8 cellular contexts compared by ENCODE assay signal in the genomic region with DNA sequence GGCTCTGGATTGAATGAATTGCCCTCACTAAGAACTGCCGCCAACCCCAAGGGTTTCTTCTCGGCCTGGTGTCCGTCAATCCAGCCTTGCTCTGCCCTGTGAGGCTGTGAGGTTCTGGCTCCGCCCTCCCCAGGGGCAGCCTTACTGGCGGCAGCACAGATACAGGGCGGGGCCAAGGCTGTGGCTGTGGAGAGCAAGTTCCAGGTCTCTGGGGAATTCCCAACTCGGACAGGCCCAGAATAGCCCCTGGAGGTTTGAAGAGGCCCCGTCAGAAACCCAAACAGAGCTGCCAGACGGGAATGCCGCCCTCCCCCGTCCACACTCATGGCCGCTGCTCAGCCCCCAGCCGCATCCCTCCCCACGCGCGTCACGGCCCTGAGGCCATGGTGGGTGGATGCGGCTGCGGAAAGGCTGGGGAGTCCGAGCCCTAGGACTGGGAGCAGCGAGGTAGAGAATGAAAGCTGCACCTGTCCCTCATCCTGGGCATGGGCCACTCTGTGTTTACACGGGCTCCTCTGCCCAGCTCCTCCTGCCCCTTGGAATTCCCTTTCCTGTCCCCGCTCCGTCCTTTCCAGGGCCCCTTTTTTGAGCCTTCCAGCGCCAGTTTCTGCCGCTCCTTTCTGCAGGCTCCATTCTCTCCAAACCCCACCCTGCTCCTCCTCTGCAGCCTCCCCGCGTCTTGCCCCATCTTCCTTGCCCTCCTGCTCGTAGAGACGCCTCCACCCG. TPM values are rescaled to one million over a fixed set of nuclear protein-coding genes. Genes with fewer than 3 reads are reported as not detected.
DNase-seq lines count a peak whose midpoint lies in the region; ATAC-seq, FAIRE-seq and TF ChIP-seq lines count a peak whose summit lies in the region.

No MANE protein-coding gene starts in this region.

- no TSS peak for BruUV-seq in HepG2 (replicated peaks; lab: Mats Ljungman, UMichigan)

- WGBS in ectodermal cell, 2 experiments = 0% methylated on average over 31 of the region's 31 CpGs
- 1% methylated on average over 22 of the region's 31 CpGs for WGBS in HepG2 (ENCODE audit: low lambda C conversion rate)

- FAIRE-seq in HepG2 (lab: Jason Lieb, UNC) = peak; percentile 99

- no peaks in the 10 kb centered on the region for H3K27me3 ChIP-seq in ectodermal cell (ENCODE audit: control insufficient read depth, insufficient read depth, low read length, poor library complexity, severe bottlenecking)
- H3K27me3 ChIP-seq in HepG2 (ENCODE audit: control insufficient read depth in 1 of 2, insufficient read depth in 2 of 2, low read length in 2 of 2) = peaks cover 0 to 12% of the 10 kb centered on the region in 2 experiments; a peak in 2 of 5 replicates

- intact Hi-C loops in HepG2 (cut with micrococcal nuclease; ENCODE audit: unreplicated experiment) = loop anchor here (2.0 kb wide), 1 partner anchor 209 kb away; no protein-coding TSS in a partner anchor

- H3K36me3 ChIP-seq in ectodermal cell (ENCODE audit: control insufficient read depth, insufficient read depth, low read length) (peaks cover 6% of the 10 kb centered on the region), HepG2 (replicated peaks in 1 of 2; ENCODE audit: control insufficient read depth in 1 of 2, insufficient read depth in 2 of 2, low read length in 2 of 2) (peaks cover 6 to 26% of the 10 kb centered on the region in 2 experiments)

- TF ChIP-seq POLR2A in HepG2 (IDR thresholded peaks at IDR 0.05; ENCODE audit: insufficient read depth in 1 of 2, low read depth in 2 of 2, low read length in 2 of 2) = no peak; a peak in 1 of 4 replicates

- in situ Hi-C loops in HepG2 (cut with HindIII; ENCODE audit: extremely low pct_ligation_motif_present, low pct_unique_long_range_greater_than_20kb) = loop anchor here (25.0 kb wide), 1 partner anchor 851 kb away; a partner anchor contains a TSS

- POLR2A ChIA-PET in HepG2 (lab: Yijun Ruan, JAX) = interaction anchor here (0.6 to 4.3 kb wide), 12 partner anchors 10 to 254 kb away, joined by 3 to 26 read pairs (median 4); a partner anchor contains a TSS

- peak; percentile 93 for DNase-seq in GM03348 (ENCODE audit: low spot score)
- peak; percentile 96 for DNase-seq in NCI-H460 (ENCODE audit: extremely low read depth, low read depth)
- DNase-seq in activated CD4-positive, alpha-beta T cell treated with anti-CD3 and anti-CD28 coated beads for 48 hours = peak; percentile 86
- DNase-seq in HepG2 (ENCODE audit: low spot score) = peak; percentile 95
- peak; percentile 54 for DNase-seq in stimulated activated CD4-positive, alpha-beta T cell treated with anti-CD3 and anti-CD28 coated beads, Interleukin-2, amount 100 ng/mL, for 4 hours (ENCODE audit: low read depth)

- TF ChIP-seq CTCF in HepG2 (CRISPR knock-in tag; IDR thresholded peaks at IDR 0.05) = peak; percentile 4; the same call in 1 of the 2 replicates

- TF ChIP-seq EP300 in HepG2 (IDR thresholded peaks at IDR 0.05; ENCODE audit: low read depth in 2 of 2, low read length in 2 of 2) (no peak), HepG2 (CRISPR knock-in tag; IDR thresholded peaks at IDR 0.05; ENCODE audit: borderline replicate concordance) (no peak)

- peak overlapping the region; percentile 66 for H3K9ac ChIP-seq in HepG2 (ENCODE audit: insufficient read depth, low read depth, low read length)

- ATAC-seq in HG03045 (IDR thresholded peaks at IDR 0.05; ENCODE audit: unreplicated experiment) (peak; percentile 34), HepG2 (peak; percentile 85), HG02623 (IDR thresholded peaks at IDR 0.05; ENCODE audit: unreplicated experiment) (no peak)

- peaks cover 23% of the 10 kb centered on the region; the same call in 1 of the 2 replicates for H4K20me1 ChIP-seq in HepG2 (ENCODE audit: insufficient read depth, low read length)

- H3K9me3 ChIP-seq in ectodermal cell (ENCODE audit: control insufficient read depth, low read length) (no peaks in the 10 kb centered on the region), HepG2 (ENCODE audit: low read length) (no peaks in the 10 kb centered on the region)

- H3K4me2 ChIP-seq in HepG2 (ENCODE audit: low read depth, low read length) = peak overlapping the region; percentile 95

- peak overlapping the region; percentile 90 for H3K4me3 ChIP-seq in ectodermal cell (ENCODE audit: insufficient read depth, low read depth, low read length)
- peak overlapping the region; percentile 52 to 75 (median 64) for H3K4me3 ChIP-seq in HepG2 (replicated peaks in 1 of 3; ENCODE audit: insufficient read depth in 1 of 3, low read depth in 2 of 3, low read length in 3 of 3)

- H3K4me1 ChIP-seq in ectodermal cell (ENCODE audit: control insufficient read depth, insufficient read depth, low read length) (peaks cover 43% of the 10 kb centered on the region), HepG2 (ENCODE audit: insufficient read depth, low read length) (peaks cover 77% of the 10 kb centered on the region)

- CTCF ChIA-PET in HepG2 (lab: Yijun Ruan, JAX; ENCODE audit: low intra/inter-chr PET ratio, low total read pairs) = no interaction called here

- no peak overlapping the region for H2AFZ ChIP-seq in HepG2 (ENCODE audit: low read length)

- H3K27ac ChIP-seq in ectodermal cell (ENCODE audit: insufficient read depth, low read depth, low read length, poor library complexity, severe bottlenecking) = peak overlapping the region; percentile 96
- peak overlapping the region; percentile 53 for H3K27ac ChIP-seq in HepG2 (ENCODE audit: extremely low read length, insufficient read depth, low read length)

- peak; percentile 36; the same call in 1 of the 2 replicates for TF ChIP-seq RAD21 in HepG2 (CRISPR knock-in tag; IDR thresholded peaks at IDR 0.05)

- H3K79me2 ChIP-seq in HepG2 (ENCODE audit: insufficient read depth, low read length) = peaks cover 23% of the 10 kb centered on the region

RNA-seq across cellular contexts. Expression of a gene that starts 0.7 kb away (rescaled TPM):
- total RNA-seq in NCI-H460 (2014; rRNA removed; shearing (Covaris generic)) = 0.20 and 0.22 TPM in 2 replicates
- 0.70 TPM in 1 of 2 replicates, not detected in the other for polyA plus RNA-seq in NCI-H460 (2014; cell fraction: nucleus; rRNA removed)
- polyA plus RNA-seq in ectodermal cell (2013, experiment 1 of 4) = 117 TPM
- 92.1 TPM for polyA plus RNA-seq in ectodermal cell (2013, experiment 2 of 4)
- 94.4 TPM for polyA plus RNA-seq in ectodermal cell (2013, experiment 3 of 4)
- 105 TPM for polyA plus RNA-seq in ectodermal cell (2013, experiment 4 of 4)
- total RNA-seq in HepG2 (2016; rRNA removed; fragmentation: Illumina TruSeq; extraction: Trizol) = 0.11 and 0.51 TPM in 2 replicates
- not detected in 2 replicates for total RNA-seq in HepG2 (2016; cell fraction: cytosol; rRNA removed; fragmentation: Illumina TruSeq; extraction: Trizol; ENCODE audit: low read depth)
- 0.76 TPM in 1 of 2 replicates, not detected in the other for total RNA-seq in HepG2 (2016; cell fraction: insoluble cytoplasmic fraction; rRNA removed; fragmentation: Illumina TruSeq; extraction: Trizol)
- total RNA-seq in HepG2 (2016; cell fraction: membrane; rRNA removed; fragmentation: Illumina TruSeq; extraction: Trizol) = 0.28 TPM in 1 of 2 replicates, not detected in the other
- 1.1 and 1.4 TPM in 2 replicates for total RNA-seq in HepG2 (2016; cell fraction: nucleus; rRNA removed; fragmentation: Illumina TruSeq; extraction: Trizol)
- polyA plus RNA-seq in HepG2 (2011; rRNA removed) = 1.1 and 1.8 TPM in 2 replicates
- 0.31 and 0.38 TPM in 2 replicates for polyA plus RNA-seq in HepG2 (2011; cell fraction: cytosol; rRNA removed)
- 16.2 and 16.5 TPM in 2 replicates for polyA plus RNA-seq in HepG2 (2011; cell fraction: nucleus; rRNA removed)
- polyA plus RNA-seq in HepG2 (2012) = 1.6 and 1.7 TPM in 2 replicates
- polyA plus RNA-seq in HepG2 (2016; cell fraction: cytosol; fragmentation: Illumina TruSeq; extraction: Trizol; ENCODE audit: low read depth) = 0.08 TPM in 1 of 2 replicates, not detected in the other
- polyA plus RNA-seq in HepG2 (2016; cell fraction: insoluble cytoplasmic fraction; fragmentation: Illumina TruSeq; extraction: Trizol; ENCODE audit: low read depth) = 0.11 and 0.41 TPM in 2 replicates
- polyA plus RNA-seq in HepG2 (2016; cell fraction: membrane; fragmentation: Illumina TruSeq; extraction: Trizol; ENCODE audit: low read depth) = 0.07 and 0.15 TPM in 2 replicates
- polyA plus RNA-seq in HepG2 (2016; cell fraction: nucleus; fragmentation: Illumina TruSeq; extraction: Trizol; ENCODE audit: insufficient read depth, low read depth) = 3.5 and 3.7 TPM in 2 replicates
- 0.07 and 0.56 TPM in 2 replicates for polyA minus RNA-seq in HepG2 (2011; rRNA and poly(A)+ RNA removed; ENCODE audit: low replicate concordance)
- polyA minus RNA-seq in HepG2 (2011; cell fraction: cytosol; rRNA and poly(A)+ RNA removed) = not detected in 2 replicates
- 1.5 and 2.4 TPM in 2 replicates for polyA minus RNA-seq in HepG2 (2011; cell fraction: nucleus; rRNA and poly(A)+ RNA removed)

RNA-seq across cellular contexts. Expression of a gene that starts 4.6 kb away (rescaled TPM):
- total RNA-seq in NCI-H460 (2014; rRNA removed; shearing (Covaris generic)) = 23.3 and 25.8 TPM in 2 replicates
- polyA plus RNA-seq in NCI-H460 (2014; cell fraction: nucleus; rRNA removed) = 40.0 and 47.2 TPM in 2 replicates
- polyA plus RNA-seq in ectodermal cell (2013, experiment 1 of 4) = 119 TPM
- 101 TPM for polyA plus RNA-seq in ectodermal cell (2013, experiment 2 of 4)
- 98.3 TPM for polyA plus RNA-seq in ectodermal cell (2013, experiment 3 of 4)
- polyA plus RNA-seq in ectodermal cell (2013, experiment 4 of 4) = 106 TPM
- 66.4 and 74.5 TPM in 2 replicates for total RNA-seq in HepG2 (2016; rRNA removed; fragmentation: Illumina TruSeq; extraction: Trizol)
- total RNA-seq in HepG2 (2016; cell fraction: cytosol; rRNA removed; fragmentation: Illumina TruSeq; extraction: Trizol; ENCODE audit: low read depth) = 27.0 and 29.8 TPM in 2 replicates
- 66.8 and 70.4 TPM in 2 replicates for total RNA-seq in HepG2 (2016; cell fraction: insoluble cytoplasmic fraction; rRNA removed; fragmentation: Illumina TruSeq; extraction: Trizol)
- total RNA-seq in HepG2 (2016; cell fraction: membrane; rRNA removed; fragmentation: Illumina TruSeq; extraction: Trizol) = 60.2 and 69.2 TPM in 2 replicates
- 26.7 and 29.3 TPM in 2 replicates for total RNA-seq in HepG2 (2016; cell fraction: nucleus; rRNA removed; fragmentation: Illumina TruSeq; extraction: Trizol)
- polyA plus RNA-seq in HepG2 (2011; rRNA removed) = 9.8 and 9.9 TPM in 2 replicates
- 8.4 and 11.4 TPM in 2 replicates for polyA plus RNA-seq in HepG2 (2011; cell fraction: cytosol; rRNA removed)
- polyA plus RNA-seq in HepG2 (2011; cell fraction: nucleus; rRNA removed) = 21.8 and 24.6 TPM in 2 replicates
- 18.6 and 19.8 TPM in 2 replicates for polyA plus RNA-seq in HepG2 (2012)
- 35.6 and 42.4 TPM in 2 replicates for polyA plus RNA-seq in HepG2 (2016; cell fraction: cytosol; fragmentation: Illumina TruSeq; extraction: Trizol; ENCODE audit: low read depth)
- 77.4 and 82.7 TPM in 2 replicates for polyA plus RNA-seq in HepG2 (2016; cell fraction: insoluble cytoplasmic fraction; fragmentation: Illumina TruSeq; extraction: Trizol; ENCODE audit: low read depth)
- 57.3 and 67.2 TPM in 2 replicates for polyA plus RNA-seq in HepG2 (2016; cell fraction: membrane; fragmentation: Illumina TruSeq; extraction: Trizol; ENCODE audit: low read depth)
- polyA plus RNA-seq in HepG2 (2016; cell fraction: nucleus; fragmentation: Illumina TruSeq; extraction: Trizol; ENCODE audit: insufficient read depth, low read depth) = 45.2 and 52.8 TPM in 2 replicates
- polyA minus RNA-seq in HepG2 (2011; rRNA and poly(A)+ RNA removed; ENCODE audit: low replicate concordance) = 5.5 and 6.5 TPM in 2 replicates
- 4.8 and 9.2 TPM in 2 replicates for polyA minus RNA-seq in HepG2 (2011; cell fraction: cytosol; rRNA and poly(A)+ RNA removed)
- 15.1 and 19.6 TPM in 2 replicates for polyA minus RNA-seq in HepG2 (2011; cell fraction: nucleus; rRNA and poly(A)+ RNA removed)

RNA-seq across cellular contexts. Expression of a gene that starts 5.0 kb away (rescaled TPM):
- total RNA-seq in NCI-H460 (2014; rRNA removed; shearing (Covaris generic)) = 206 and 220 TPM in 2 replicates
- polyA plus RNA-seq in NCI-H460 (2014; cell fraction: nucleus; rRNA removed) = 297 and 324 TPM in 2 replicates
- polyA plus RNA-seq in ectodermal cell (2013, experiment 1 of 4) = 565 TPM
- polyA plus RNA-seq in ectodermal cell (2013, experiment 2 of 4) = 525 TPM
- 331 TPM for polyA plus RNA-seq in ectodermal cell (2013, experiment 3 of 4)
- 357 TPM for polyA plus RNA-seq in ectodermal cell (2013, experiment 4 of 4)
- total RNA-seq in HepG2 (2016; rRNA removed; fragmentation: Illumina TruSeq; extraction: Trizol) = 229 and 277 TPM in 2 replicates
- total RNA-seq in HepG2 (2016; cell fraction: cytosol; rRNA removed; fragmentation: Illumina TruSeq; extraction: Trizol; ENCODE audit: low read depth) = 423 and 431 TPM in 2 replicates
- 196 and 286 TPM in 2 replicates for total RNA-seq in HepG2 (2016; cell fraction: insoluble cytoplasmic fraction; rRNA removed; fragmentation: Illumina TruSeq; extraction: Trizol)
- 825 and 837 TPM in 2 replicates for total RNA-seq in HepG2 (2016; cell fraction: membrane; rRNA removed; fragmentation: Illumina TruSeq; extraction: Trizol)
- 134 and 167 TPM in 2 replicates for total RNA-seq in HepG2 (2016; cell fraction: nucleus; rRNA removed; fragmentation: Illumina TruSeq; extraction: Trizol)
- polyA plus RNA-seq in HepG2 (2011; rRNA removed) = 203 and 255 TPM in 2 replicates
- polyA plus RNA-seq in HepG2 (2011; cell fraction: cytosol; rRNA removed) = 164 and 235 TPM in 2 replicates
- 242 and 334 TPM in 2 replicates for polyA plus RNA-seq in HepG2 (2011; cell fraction: nucleus; rRNA removed)
- 301 and 452 TPM in 2 replicates for polyA plus RNA-seq in HepG2 (2012)
- polyA plus RNA-seq in HepG2 (2016; cell fraction: cytosol; fragmentation: Illumina TruSeq; extraction: Trizol; ENCODE audit: low read depth) = 608 and 677 TPM in 2 replicates
- 287 and 420 TPM in 2 replicates for polyA plus RNA-seq in HepG2 (2016; cell fraction: insoluble cytoplasmic fraction; fragmentation: Illumina TruSeq; extraction: Trizol; ENCODE audit: low read depth)
- 1,001 and 1,210 TPM in 2 replicates for polyA plus RNA-seq in HepG2 (2016; cell fraction: membrane; fragmentation: Illumina TruSeq; extraction: Trizol; ENCODE audit: low read depth)
- 330 and 379 TPM in 2 replicates for polyA plus RNA-seq in HepG2 (2016; cell fraction: nucleus; fragmentation: Illumina TruSeq; extraction: Trizol; ENCODE audit: insufficient read depth, low read depth)
- 512 and 628 TPM in 2 replicates for polyA minus RNA-seq in HepG2 (2011; rRNA and poly(A)+ RNA removed; ENCODE audit: low replicate concordance)
- polyA minus RNA-seq in HepG2 (2011; cell fraction: cytosol; rRNA and poly(A)+ RNA removed) = 217 and 237 TPM in 2 replicates
- polyA minus RNA-seq in HepG2 (2011; cell fraction: nucleus; rRNA and poly(A)+ RNA removed) = 59.9 and 60.5 TPM in 2 replicates

RNA-seq across cellular contexts. Expression of a gene that starts 8.9 kb away (rescaled TPM):
- total RNA-seq in NCI-H460 (2014; rRNA removed; shearing (Covaris generic)) = 32.9 and 35.9 TPM in 2 replicates
- 18.9 and 21.7 TPM in 2 replicates for polyA plus RNA-seq in NCI-H460 (2014; cell fraction: nucleus; rRNA removed)
- polyA plus RNA-seq in ectodermal cell (2013, experiment 1 of 4) = 4.4 TPM
- polyA plus RNA-seq in ectodermal cell (2013, experiment 2 of 4) = 4.4 TPM
- 2.9 TPM for polyA plus RNA-seq in ectodermal cell (2013, experiment 3 of 4)
- 4.0 TPM for polyA plus RNA-seq in ectodermal cell (2013, experiment 4 of 4)
- total RNA-seq in HepG2 (2016; rRNA removed; fragmentation: Illumina TruSeq; extraction: Trizol) = 22.0 and 22.9 TPM in 2 replicates
- total RNA-seq in HepG2 (2016; cell fraction: cytosol; rRNA removed; fragmentation: Illumina TruSeq; extraction: Trizol; ENCODE audit: low read depth) = 3.2 and 3.6 TPM in 2 replicates
- total RNA-seq in HepG2 (2016; cell fraction: insoluble cytoplasmic fraction; rRNA removed; fragmentation: Illumina TruSeq; extraction: Trizol) = 15.3 and 24.2 TPM in 2 replicates
- total RNA-seq in HepG2 (2016; cell fraction: membrane; rRNA removed; fragmentation: Illumina TruSeq; extraction: Trizol) = 7.2 and 7.3 TPM in 2 replicates
- total RNA-seq in HepG2 (2016; cell fraction: nucleus; rRNA removed; fragmentation: Illumina TruSeq; extraction: Trizol) = 15.6 and 17.1 TPM in 2 replicates
- polyA plus RNA-seq in HepG2 (2011; rRNA removed) = 43.5 and 65.5 TPM in 2 replicates
- polyA plus RNA-seq in HepG2 (2011; cell fraction: cytosol; rRNA removed) = 24.9 and 28.2 TPM in 2 replicates
- 68.9 and 74.4 TPM in 2 replicates for polyA plus RNA-seq in HepG2 (2011; cell fraction: nucleus; rRNA removed)
- polyA plus RNA-seq in HepG2 (2012) = 36.4 and 37.1 TPM in 2 replicates
- polyA plus RNA-seq in HepG2 (2016; cell fraction: cytosol; fragmentation: Illumina TruSeq; extraction: Trizol; ENCODE audit: low read depth) = 2.1 TPM in 2 replicates
- polyA plus RNA-seq in HepG2 (2016; cell fraction: insoluble cytoplasmic fraction; fragmentation: Illumina TruSeq; extraction: Trizol; ENCODE audit: low read depth) = 14.5 and 16.2 TPM in 2 replicates
- polyA plus RNA-seq in HepG2 (2016; cell fraction: membrane; fragmentation: Illumina TruSeq; extraction: Trizol; ENCODE audit: low read depth) = 4.3 and 4.9 TPM in 2 replicates
- 18.7 and 20.9 TPM in 2 replicates for polyA plus RNA-seq in HepG2 (2016; cell fraction: nucleus; fragmentation: Illumina TruSeq; extraction: Trizol; ENCODE audit: insufficient read depth, low read depth)
- 233 and 295 TPM in 2 replicates for polyA minus RNA-seq in HepG2 (2011; rRNA and poly(A)+ RNA removed; ENCODE audit: low replicate concordance)
- 33.9 and 42.5 TPM in 2 replicates for polyA minus RNA-seq in HepG2 (2011; cell fraction: cytosol; rRNA and poly(A)+ RNA removed)
- polyA minus RNA-seq in HepG2 (2011; cell fraction: nucleus; rRNA and poly(A)+ RNA removed) = 41.5 and 62.7 TPM in 2 replicates

RNA-seq across cellular contexts. Expression of a gene that starts 20.8 kb away (rescaled TPM):
- 80.3 and 87.9 TPM in 2 replicates for total RNA-seq in NCI-H460 (2014; rRNA removed; shearing (Covaris generic))
- polyA plus RNA-seq in NCI-H460 (2014; cell fraction: nucleus; rRNA removed) = 341 and 412 TPM in 2 replicates
- 139 TPM for polyA plus RNA-seq in ectodermal cell (2013, experiment 1 of 4)
- 127 TPM for polyA plus RNA-seq in ectodermal cell (2013, experiment 2 of 4)
- 117 TPM for polyA plus RNA-seq in ectodermal cell (2013, experiment 3 of 4)
- 118 TPM for polyA plus RNA-seq in ectodermal cell (2013, experiment 4 of 4)
- 103 and 118 TPM in 2 replicates for total RNA-seq in HepG2 (2016; rRNA removed; fragmentation: Illumina TruSeq; extraction: Trizol)
- 18.5 and 19.7 TPM in 2 replicates for total RNA-seq in HepG2 (2016; cell fraction: cytosol; rRNA removed; fragmentation: Illumina TruSeq; extraction: Trizol; ENCODE audit: low read depth)
- total RNA-seq in HepG2 (2016; cell fraction: insoluble cytoplasmic fraction; rRNA removed; fragmentation: Illumina TruSeq; extraction: Trizol) = 91.9 and 121 TPM in 2 replicates
- total RNA-seq in HepG2 (2016; cell fraction: membrane; rRNA removed; fragmentation: Illumina TruSeq; extraction: Trizol) = 25.3 and 25.9 TPM in 2 replicates
- 125 and 140 TPM in 2 replicates for total RNA-seq in HepG2 (2016; cell fraction: nucleus; rRNA removed; fragmentation: Illumina TruSeq; extraction: Trizol)
- polyA plus RNA-seq in HepG2 (2011; rRNA removed) = 68.4 and 95.8 TPM in 2 replicates
- polyA plus RNA-seq in HepG2 (2011; cell fraction: cytosol; rRNA removed) = 37.5 and 70.2 TPM in 2 replicates
- polyA plus RNA-seq in HepG2 (2011; cell fraction: nucleus; rRNA removed) = 159 and 266 TPM in 2 replicates
- polyA plus RNA-seq in HepG2 (2012) = 32.0 and 51.7 TPM in 2 replicates
- 11.4 and 13.1 TPM in 2 replicates for polyA plus RNA-seq in HepG2 (2016; cell fraction: cytosol; fragmentation: Illumina TruSeq; extraction: Trizol; ENCODE audit: low read depth)
- 85.0 and 106 TPM in 2 replicates for polyA plus RNA-seq in HepG2 (2016; cell fraction: insoluble cytoplasmic fraction; fragmentation: Illumina TruSeq; extraction: Trizol; ENCODE audit: low read depth)
- 15.8 and 19.2 TPM in 2 replicates for polyA plus RNA-seq in HepG2 (2016; cell fraction: membrane; fragmentation: Illumina TruSeq; extraction: Trizol; ENCODE audit: low read depth)
- polyA plus RNA-seq in HepG2 (2016; cell fraction: nucleus; fragmentation: Illumina TruSeq; extraction: Trizol; ENCODE audit: insufficient read depth, low read depth) = 240 and 250 TPM in 2 replicates
- polyA minus RNA-seq in HepG2 (2011; rRNA and poly(A)+ RNA removed; ENCODE audit: low replicate concordance) = 158 and 325 TPM in 2 replicates
- polyA minus RNA-seq in HepG2 (2011; cell fraction: cytosol; rRNA and poly(A)+ RNA removed) = 28.8 and 45.0 TPM in 2 replicates
- polyA minus RNA-seq in HepG2 (2011; cell fraction: nucleus; rRNA and poly(A)+ RNA removed) = 109 and 117 TPM in 2 replicates
